17 cellular contexts compared by ENCODE assay signal in the genomic region with DNA sequence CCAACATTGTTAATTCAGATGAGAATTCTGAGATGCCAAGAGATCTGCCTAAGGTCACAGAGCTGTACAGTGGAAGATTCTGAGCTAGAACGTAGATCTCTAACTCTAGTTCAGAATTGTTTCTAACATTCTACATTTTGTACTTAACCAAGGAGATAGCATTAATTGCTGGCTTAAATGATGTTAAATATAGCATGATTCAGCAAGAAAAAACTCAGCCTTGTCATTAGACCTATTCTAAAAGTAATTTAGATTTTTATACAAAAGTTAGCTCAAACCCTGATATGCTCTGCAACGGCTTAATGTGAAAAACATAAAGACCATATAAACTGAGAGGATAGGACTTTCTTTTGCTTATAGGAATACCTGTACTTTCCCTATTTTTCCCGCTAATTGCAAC. TPM values are rescaled to one million over a fixed set of nuclear protein-coding genes. Genes with fewer than 3 reads are reported as not detected.
A peak's percentile ranks its signal among the peaks of the same experiment; 100 is the strongest.
DNase-seq lines count a peak whose midpoint lies in the region; ATAC-seq and TF ChIP-seq lines count a peak whose summit lies in the region.
"Had no signal": no experiment of that assay in that cellular context is flagged by ENCODE, and none has a peak within 500 bp of the region (broad histone marks: within the 10 kb centered on the region; RNA-seq: fewer than 3 reads in every experiment).

No MANE protein-coding gene starts in this region.

- H2AFZ ChIP-seq in IMR-90 (replicated peaks; ENCODE audit: low read length, poor library complexity) (no peak overlapping the region), osteoblast (ENCODE audit: low read length) (peak overlapping the region; percentile 25)
- H2AFZ ChIP-seq: GM23338 had no signal

- peaks cover 4 to 15% of the 10 kb centered on the region in 2 experiments for H3K79me1 ChIP-seq in IMR-90 (ENCODE audit: low read depth in 1 of 2, low read length in 2 of 2)

- H3K4me1 Mint-ChIP-seq in activated naive CD4-positive, alpha-beta T cell treated with anti-CD3 and anti-CD28 coated beads, Interleukin-2, amount 50 U/mL, for 24 hours: peaks cover 14% of the 10 kb centered on the region
- H3K4me1 Mint-ChIP-seq in CD8-positive, alpha-beta memory T cell: peaks cover 10 to 20% (median 18%) of the 10 kb centered on the region in 3 donors

- H3K23ac ChIP-seq in IMR-90 (ENCODE audit: low read depth, low read length): no peak overlapping the region

- in situ Hi-C loops in IMR-90 (cut with MboI; ENCODE audit: low sequenced_read_pairs): loop anchor here (10.0 kb wide), 1 partner anchor 490 kb away; no protein-coding TSS in a partner anchor

- no peak overlapping the region for H3K9ac ChIP-seq in IMR-90 (ENCODE audit: low read depth, low read length)
- H3K9ac ChIP-seq: BLaER1 had no signal

- no peak for TF ChIP-seq RAD21 in IMR-90 (IDR thresholded peaks at IDR 0.05; ENCODE audit: low read length)

- peaks cover 6% of the 10 kb centered on the region for H3K79me2 ChIP-seq in osteoblast (ENCODE audit: insufficient read depth, low read length)

- no TSS peak for BruUV-seq in IMR-90 (replicated peaks; lab: Mats Ljungman, UMichigan)

- no peak overlapping the region for H2AK9ac ChIP-seq in IMR-90 (replicated peaks; ENCODE audit: low read depth, low read length, poor library complexity)

- no peaks in the 10 kb centered on the region for H3K4me1 ChIP-seq in IMR-90 (ENCODE audit: control insufficient read depth, insufficient read depth, low read length)
- H3K4me1 ChIP-seq in osteoblast (ENCODE audit: insufficient read depth, low read length): peaks cover 3% of the 10 kb centered on the region
- H3K4me1 ChIP-seq in CD8-positive, alpha-beta memory T cell (ENCODE audit: insufficient read depth, low read length): peaks cover 9% of the 10 kb centered on the region

- peaks cover 4% of the 10 kb centered on the region; the same call in 1 of the 2 replicates for H3K9me1 ChIP-seq in IMR-90 (ENCODE audit: insufficient read depth, low read length)

- no peak overlapping the region for H2BK5ac ChIP-seq in IMR-90 (ENCODE audit: low read depth, low read length, poor library complexity, severe bottlenecking)

- H3K4ac ChIP-seq in IMR-90 (ENCODE audit: low read depth, low read length): no peak overlapping the region

- H2BK120ac ChIP-seq in IMR-90 (ENCODE audit: low read depth, low read length): no peak overlapping the region

- no peak for DNase-seq in activated naive CD4-positive, alpha-beta T cell treated with anti-CD3 and anti-CD28 coated beads, Interleukin-2, amount 50 U/mL, for 72 hours (ENCODE audit: low spot score in 2 of 2)
- DNase-seq in IMR-90 (no peak), osteoblast (ENCODE audit: insufficient read length, low spot score, missing footprints) (no peak), DMS 273 treated with DMSO at 0.1 percent for 48 hours (lab: John Stamatoyannopoulos, UW) (no peak)
- DNase-seq in CD8-positive, alpha-beta memory T cell: no peak
- DNase-seq: 8988T, Caco-2, DMS153, DMS79, GDM1, HCEC 1CT had no signal

- H3K9me3 Mint-ChIP-seq in activated naive CD4-positive, alpha-beta T cell treated with anti-CD3 and anti-CD28 coated beads, Interleukin-2, amount 50 U/mL, for 24 hours: no peaks in the 10 kb centered on the region
- peaks cover 0 to 5% of the 10 kb centered on the region in 2 donors for H3K9me3 Mint-ChIP-seq in activated naive CD4-positive, alpha-beta T cell treated with anti-CD3 and anti-CD28 coated beads, Interleukin-2, amount 50 U/mL, for 72 hours
- H3K9me3 Mint-ChIP-seq in CD8-positive, alpha-beta memory T cell: no peaks in the 10 kb centered on the region
- H3K9me3 Mint-ChIP-seq: GM23338 had no signal

- H4K20me1 ChIP-seq in IMR-90 (ENCODE audit: insufficient read depth, low read length) (no peaks in the 10 kb centered on the region), osteoblast (ENCODE audit: insufficient read depth, low read length) (peaks cover 5% of the 10 kb centered on the region)
- H4K20me1 ChIP-seq: BLaER1 had no signal

- CTCF ChIA-PET in IMR-90 (lab: Yijun Ruan, JAX): interaction anchor here (1.2 to 1.5 kb wide), 3 partner anchors 72 to 122 kb away, joined by 3 to 6 read pairs (median 5); no protein-coding TSS in a partner anchor
- CTCF ChIA-PET in CD8-positive, alpha-beta memory T cell (lab: Charles Lee): interaction anchor here (1.5 kb wide), 1 partner anchor 71 kb away, joined by 8 read pairs; no protein-coding TSS in a partner anchor

- H3K36me3 ChIP-seq in IMR-90 (ENCODE audit: control insufficient read depth, insufficient read depth, low read length) (no peaks in the 10 kb centered on the region), osteoblast (ENCODE audit: insufficient read depth, low read length) (no peaks in the 10 kb centered on the region)
- no peaks in the 10 kb centered on the region for H3K36me3 ChIP-seq in CD8-positive, alpha-beta memory T cell (ENCODE audit: insufficient read depth, low read length)
- H3K36me3 ChIP-seq: BLaER1 had no signal

- H3K9me3 ChIP-seq in IMR-90 (ENCODE audit: control insufficient read depth, insufficient read depth, low read length) (no peaks in the 10 kb centered on the region), osteoblast (ENCODE audit: low read depth, low read length) (no peaks in the 10 kb centered on the region)
- H3K9me3 ChIP-seq in CD8-positive, alpha-beta memory T cell (ENCODE audit: low read length): no peaks in the 10 kb centered on the region
- H3K9me3 ChIP-seq: BLaER1, Caco-2 had no signal

- H3K14ac ChIP-seq in IMR-90 (replicated peaks; ENCODE audit: low read depth, low read length): no peak overlapping the region

- dilution Hi-C loops in IMR-90 (cut with HindIII; ENCODE audit: low sequenced_read_pairs, unreplicated experiment): no loop called here

- peak overlapping the region in 1 of 2 experiments; percentile 50; a peak in 1 of 4 replicates for H4K8ac ChIP-seq in IMR-90 (ENCODE audit: low read depth in 2 of 2, low read length in 2 of 2)

- POLR2A ChIA-PET in IMR-90 (lab: Charles Lee; ENCODE audit: unreplicated experiment): no interaction called here
- POLR2A ChIA-PET in CD8-positive, alpha-beta memory T cell (lab: Charles Lee): no interaction called here

- no peak overlapping the region for H3K56ac ChIP-seq in IMR-90 (ENCODE audit: extremely low read depth, insufficient read depth, low read length)

- H3K27ac ChIP-seq in IMR-90 (ENCODE audit: insufficient read depth, low read length) (no peak overlapping the region), osteoblast (ENCODE audit: low read depth, low read length) (no peak overlapping the region)
- no peak overlapping the region for H3K27ac ChIP-seq in CD8-positive, alpha-beta memory T cell (ENCODE audit: low read depth, low read length)
- H3K27ac ChIP-seq: BLaER1 had no signal

- H3K27me3 Mint-ChIP-seq in activated naive CD4-positive, alpha-beta T cell treated with anti-CD3 and anti-CD28 coated beads, Interleukin-2, amount 50 U/mL, for 24 hours: no peaks in the 10 kb centered on the region
- no peaks in the 10 kb centered on the region for H3K27me3 Mint-ChIP-seq in CD8-positive, alpha-beta memory T cell
- H3K27me3 Mint-ChIP-seq: IgD-negative memory B cell had no signal

- peaks cover 2% of the 10 kb centered on the region for H3K36me3 Mint-ChIP-seq in activated naive CD4-positive, alpha-beta T cell treated with anti-CD3 and anti-CD28 coated beads, Interleukin-2, amount 50 U/mL, for 24 hours
- H3K36me3 Mint-ChIP-seq in activated naive CD4-positive, alpha-beta T cell treated with anti-CD3 and anti-CD28 coated beads, Interleukin-2, amount 50 U/mL, for 72 hours: peaks cover 6 to 18% of the 10 kb centered on the region in 2 donors
- peaks cover 0 to 4% (median 0%) of the 10 kb centered on the region in 3 donors for H3K36me3 Mint-ChIP-seq in CD8-positive, alpha-beta memory T cell
- H3K36me3 Mint-ChIP-seq: CD14-positive monocyte, IgD-negative memory B cell had no signal

- no peak overlapping the region for H3K4me3 Mint-ChIP-seq in activated naive CD4-positive, alpha-beta T cell treated with anti-CD3 and anti-CD28 coated beads, Interleukin-2, amount 50 U/mL, for 24 hours
- H3K4me3 Mint-ChIP-seq in CD8-positive, alpha-beta memory T cell: no peak overlapping the region
- H3K4me3 Mint-ChIP-seq: CD14-positive monocyte, GM23338 had no signal

- ATAC-seq in activated naive CD4-positive, alpha-beta T cell treated with anti-CD3 and anti-CD28 coated beads, Interleukin-2, amount 50 U/mL, for 72 hours: no peak
- ATAC-seq in IMR-90 (ENCODE audit: low read depth) (no peak), HG02840 (IDR thresholded peaks at IDR 0.05; ENCODE audit: low FRiP score, unreplicated experiment) (no peak)
- ATAC-seq: GM23338 had no signal

- no peak overlapping the region for H3K4me2 ChIP-seq in IMR-90 (ENCODE audit: low read depth, low read length)
- H3K4me2 ChIP-seq in osteoblast (ENCODE audit: insufficient read depth, low read length): no peak overlapping the region
- H3K4me2 ChIP-seq: BLaER1, GM23338 had no signal

- no peak for TF ChIP-seq POLR2A in IMR-90 (IDR thresholded peaks at IDR 0.05; ENCODE audit: low read depth, low read length)

- H2AK5ac ChIP-seq in IMR-90 (ENCODE audit: low read depth, low read length): no peak overlapping the region

- H4K5ac ChIP-seq in IMR-90 (ENCODE audit: low read depth, low read length): no peak overlapping the region

- H4K91ac ChIP-seq in IMR-90 (ENCODE audit: insufficient read depth, low read depth, low read length): no peak overlapping the region

- TF ChIP-seq CTCF in IMR-90 (conservative IDR thresholded peaks at IDR 0.05; ENCODE audit: low read depth, low read length) (no peak), osteoblast (IDR thresholded peaks at IDR 0.05; ENCODE audit: extremely low read depth, low read depth, low read length) (no peak)

- no peak overlapping the region for H3K18ac ChIP-seq in IMR-90 (ENCODE audit: low read depth, low read length)

- no peak overlapping the region for H2BK20ac ChIP-seq in IMR-90 (ENCODE audit: low read depth, low read length)

- WGBS in IMR-90 (ENCODE audit: extremely low coverage in 2 of 2, insufficient read length in 1 of 2), 2 experiments: no CpG with 5 or more reads among the region's 3 CpGs

- intact Hi-C loops in IMR-90 (cut with micrococcal nuclease): loop anchor here (5.0 kb wide), 2 partner anchors 297 to 483 kb away; no protein-coding TSS in a partner anchor

- H3K4me3 ChIP-seq in IMR-90 (ENCODE audit: insufficient read depth, low read depth, low read length): no peak overlapping the region
- no peak overlapping the region for H3K4me3 ChIP-seq in osteoblast (ENCODE audit: insufficient read depth, low read length)
- no peak overlapping the region for H3K4me3 ChIP-seq in CD8-positive, alpha-beta memory T cell (ENCODE audit: low read length)
- H3K4me3 ChIP-seq: BLaER1, GM23338 had no signal

- H3K27me3 ChIP-seq in IMR-90 (ENCODE audit: control insufficient read depth, insufficient read depth, low read length): no peaks in the 10 kb centered on the region
- no peaks in the 10 kb centered on the region for H3K27me3 ChIP-seq in osteoblast (ENCODE audit: insufficient read depth, low read length)
- H3K27me3 ChIP-seq in CD8-positive, alpha-beta memory T cell (ENCODE audit: insufficient read depth, low read length, poor library complexity, severe bottlenecking): no peaks in the 10 kb centered on the region
- H3K27me3 ChIP-seq: BLaER1 had no signal

- H3K27ac Mint-ChIP-seq in activated naive CD4-positive, alpha-beta T cell treated with anti-CD3 and anti-CD28 coated beads, Interleukin-2, amount 50 U/mL, for 24 hours: peak overlapping the region; percentile 60
- no peak overlapping the region for H3K27ac Mint-ChIP-seq in activated naive CD4-positive, alpha-beta T cell treated with anti-CD3 and anti-CD28 coated beads, Interleukin-2, amount 50 U/mL, for 72 hours
- H3K27ac Mint-ChIP-seq in CD8-positive, alpha-beta memory T cell: peak overlapping the region in 1 of 8 donors; percentile 16
- H3K27ac Mint-ChIP-seq: CD14-positive monocyte, GM23338 had no signal

- H2BK15ac ChIP-seq in IMR-90 (ENCODE audit: low read depth, low read length): no peak overlapping the region

RNA-seq across cellular contexts. Expression of gene CCDC71L, which starts 3.4 kb away (rescaled TPM):
- 10 to 100 TPM; 10.4 to 11.4 TPM for total RNA-seq in activated naive CD4-positive, alpha-beta T cell treated with anti-CD3 and anti-CD28 coated beads, Interleukin-2, amount 50 U/mL, for 72 hours
- total RNA-seq in IMR-90 (2012; rRNA removed) (19.2 and 20.6 TPM in 2 replicates), osteoblast (29.3 and 31.5 TPM in 2 replicates)
- 19.7 and 23.8 TPM in 2 replicates for polyA plus RNA-seq in IMR-90 (2012; rRNA removed)
- 21.1 and 39.8 TPM in 2 replicates for polyA plus RNA-seq in IMR-90 (2012; cell fraction: cytosol; rRNA removed)
- 8.1 and 11.2 TPM in 2 replicates for polyA plus RNA-seq in IMR-90 (2012; cell fraction: nucleus; rRNA removed; ENCODE audit: low replicate concordance)
- total RNA-seq in CD8-positive, alpha-beta memory T cell: 10 to 100 TPM; 27.4 to 28.1 TPM
- 6.7 TPM for polyA plus RNA-seq in CD8-positive, alpha-beta memory T cell
